In genomic region chr5:11143456-11144267, GRCh38 we compare ENCODE assay signal across 8 cellular contexts.
DNase-seq lines count a peak whose midpoint lies in the region; ATAC-seq and TF ChIP-seq lines count a peak whose summit lies in the region.
"Had no signal": no experiment of that assay in that cellular context is flagged by ENCODE, and none has a peak within 500 bp of the region (broad histone marks: within the 10 kb centered on the region; RNA-seq: fewer than 3 reads in every experiment).

No MANE protein-coding gene starts in this region.

- H3K4me3 ChIP-seq in Caco-2 (ENCODE audit: low read depth, low read length), result no peak overlapping the region

- H3K27me3 Mint-ChIP-seq in Caco-2 (ENCODE audit: insufficient read depth, unreplicated experiment), result peaks cover 22% of the 10 kb centered on the region
- H3K27me3 Mint-ChIP-seq: brain had no signal

- BruUV-seq in Caco-2 (replicated peaks; lab: Mats Ljungman, UMichigan), result no TSS peak

- H3K27ac Mint-ChIP-seq in Caco-2 (ENCODE audit: unreplicated experiment), result no peak overlapping the region
- H3K27ac Mint-ChIP-seq: brain had no signal

- CTCF ChIA-PET in Caco-2 (lab: Charles Lee), result no interaction called here

- intact Hi-C loops in Caco-2 (cut with micrococcal nuclease; ENCODE audit: unreplicated experiment), result no loop called here

- peak in 2 of 3 donors; percentile 23 to 83 for DNase-seq in stimulated activated CD4-positive, alpha-beta T cell treated with anti-CD3 and anti-CD28 coated beads, Interleukin-12 subunit alpha, Interleukin-12 subunit beta, amount 100 ng/mL, for 48 hours (ENCODE audit: low read depth in 2 of 3, low spot score in 1 of 3)
- no peak for DNase-seq in Caco-2
- DNase-seq in DMS114 treated with DMSO at 0.1 percent for 48 hours (lab: John Stamatoyannopoulos, UW; ENCODE audit: unreplicated experiment), result no peak

- no peaks in the 10 kb centered on the region for H3K36me3 Mint-ChIP-seq in Caco-2 (ENCODE audit: insufficient read depth, unreplicated experiment)

- no peaks in the 10 kb centered on the region for H3K4me1 Mint-ChIP-seq in Caco-2 (ENCODE audit: low read depth, unreplicated experiment)

- no peak for TF ChIP-seq CTCF in Caco-2 (IDR thresholded peaks at IDR 0.05; ENCODE audit: insufficient read depth in 1 of 2, low read depth in 1 of 2, low read length in 1 of 2, severe bottlenecking in 1 of 2, unreplicated experiment in 1 of 2)

- H3K4me3 Mint-ChIP-seq in Caco-2 (ENCODE audit: unreplicated experiment), result no peak overlapping the region
- H3K4me3 Mint-ChIP-seq: brain had no signal

- POLR2A ChIA-PET in Caco-2 (lab: Charles Lee), result no interaction called here

- ATAC-seq in GM18868 (IDR thresholded peaks at IDR 0.05; ENCODE audit: unreplicated experiment), result peak; percentile 87
- peak; percentile 82 for ATAC-seq in GM21390 (IDR thresholded peaks at IDR 0.05; ENCODE audit: unreplicated experiment)
- ATAC-seq in HG03342 (IDR thresholded peaks at IDR 0.05; ENCODE audit: unreplicated experiment), result peak; percentile 82
- no peak for ATAC-seq in HG03571 (IDR thresholded peaks at IDR 0.05; ENCODE audit: unreplicated experiment)

- no peaks in the 10 kb centered on the region for H3K9me3 Mint-ChIP-seq in Caco-2 (ENCODE audit: unreplicated experiment)

- H3K4me1 ChIP-seq in Caco-2, result no peaks in the 10 kb centered on the region

- no peaks in the 10 kb centered on the region for H3K9me3 ChIP-seq in Caco-2

- no peaks in the 10 kb centered on the region for H3K36me3 ChIP-seq in Caco-2 (ENCODE audit: control insufficient read depth, insufficient read depth, low read length)

- no peaks in the 10 kb centered on the region for H3K27me3 ChIP-seq in Caco-2 (replicated peaks; ENCODE audit: control insufficient read depth, insufficient read depth, low read length)

Comparison
In these comparisons a context has a peak if more than half of its experiments do, and no peak if none do; other contexts are left out.
1. DNase-seq: peak in stimulated activated CD4-positive, alpha-beta T cell treated with anti-CD3 and anti-CD28 coated beads, Interleukin-12 subunit alpha, Interleukin-12 subunit beta, amount 100 ng/mL, for 48 hours (2 of 3); none in Caco-2 (0 of 2) and DMS114 treated with DMSO at 0.1 percent for 48 hours (single experiment).